In genomic region chr9:86410281-86410680, GRCh38 we compare ENCODE assay signal across 15 cellular contexts. TPM values are rescaled to one million over a fixed set of nuclear protein-coding genes. Genes with fewer than 3 reads are reported as not detected.
DNase-seq lines count a peak whose midpoint lies in the region; ATAC-seq, FAIRE-seq and TF ChIP-seq lines count a peak whose summit lies in the region.
"Had no signal": no experiment of that assay in that cellular context is flagged by ENCODE, and none has a peak within 500 bp of the region (broad histone marks: within the 10 kb centered on the region; RNA-seq: fewer than 3 reads in every experiment).

No MANE protein-coding gene starts in this region.

- H3K4me2 ChIP-seq in GM23338 (no peak overlapping the region), H1 (ENCODE audit: insufficient read depth in 1 of 2, low read depth in 2 of 2, low read length in 2 of 2) (no peak overlapping the region)

- H3K36me3 ChIP-seq in GM23338 (ENCODE audit: insufficient read depth) (no peaks in the 10 kb centered on the region), H1 (ENCODE audit: control insufficient read depth in 2 of 4, insufficient read depth in 4 of 4, low read length in 3 of 4) (no peaks in the 10 kb centered on the region; a peak in 1 of 8 replicates)
- H3K36me3 ChIP-seq: BE2C had no signal

- H3K79me2 ChIP-seq in GM23338 (replicated peaks; ENCODE audit: insufficient read depth) = no peaks in the 10 kb centered on the region
- no peaks in the 10 kb centered on the region for H3K79me2 ChIP-seq in H1 (ENCODE audit: control insufficient read depth in 1 of 2, insufficient read depth in 2 of 2, low read length in 2 of 2)

- no peaks in the 10 kb centered on the region for H3K79me1 ChIP-seq in H1 (ENCODE audit: low read depth, low read length)

- H2AFZ ChIP-seq in GM23338 = no peak overlapping the region
- H2AFZ ChIP-seq in H1 (ENCODE audit: low read length) = no peak overlapping the region

- H2BK12ac ChIP-seq in H1 (ENCODE audit: low read depth, low read length) = no peak overlapping the region

- H3F3A ChIP-seq in GM23338 (replicated peaks; ENCODE audit: low read depth) = no peaks in the 10 kb centered on the region

- DNase-seq in GM23338 (ENCODE audit: low spot score) (peak; percentile 58), NCI-H524 (lab: John Stamatoyannopoulos, UW) (peak; percentile 49 to 59), H1 (ENCODE audit: low read depth in 1 of 2, low spot score in 2 of 2) (peak; percentile 38 to 55), occipital lobe (lab: John Stamatoyannopoulos, UW) (peak; percentile 4), right cardiac atrium (no peak)
- no peak for DNase-seq in naive thymus-derived CD8-positive, alpha-beta T cell
- no peak for DNase-seq in activated CD8-positive, alpha-beta memory T cell treated with anti-CD3 and anti-CD28 coated beads, Interleukin-2, amount 50 U/mL, for 4 hours
- DNase-seq: ACHN; BE2C; CD8-positive, alpha-beta T cell; NCI-H1436; NCI-H2107; SIG-M5 had no signal

- no peak overlapping the region for H3K27ac ChIP-seq in GM23338 (ENCODE audit: low read depth)
- H3K27ac ChIP-seq in H1 (ENCODE audit: low read depth, low read length) = no peak overlapping the region
- no peak overlapping the region for H3K27ac ChIP-seq in right cardiac atrium (ENCODE audit: low read length)

- H3K4me1 Mint-ChIP-seq in GM23338 = peaks cover 20% of the 10 kb centered on the region
- H3K4me1 Mint-ChIP-seq in naive thymus-derived CD8-positive, alpha-beta T cell = no peaks in the 10 kb centered on the region

- intact Hi-C loops in right cardiac atrium (cut with DNase I) = loop anchor here in 1 of 4 donors (10.0 kb wide), 1 partner anchor 1085 kb away; the partner anchor contains the start of gene DAPK1

- no peak overlapping the region for H2BK20ac ChIP-seq in H1 (ENCODE audit: low read length)

- H3K56ac ChIP-seq in H1 (replicated peaks; ENCODE audit: insufficient read length, low read depth, low read length) = no peak overlapping the region

- H2BK120ac ChIP-seq in H1 (replicated peaks; ENCODE audit: low read depth, low read length) = no peak overlapping the region

- no peak for FAIRE-seq in H1 (lab: Jason Lieb, UNC)
- FAIRE-seq: D721Med, HTR-8/SVneo had no signal

- no peak overlapping the region for H3K4ac ChIP-seq in H1 (replicated peaks; ENCODE audit: insufficient read length, low read depth, low read length)

- CTCF ChIA-PET in H1 (lab: Charles Lee; ENCODE audit: partially characterized antibody) = interaction anchor here (0.6 kb wide), 1 partner anchor 859 kb away, joined by 4 read pairs; no protein-coding TSS in a partner anchor

- no peak overlapping the region for H3K18ac ChIP-seq in H1 (ENCODE audit: extremely low read depth, low read length)

- H3K14ac ChIP-seq in H1 (ENCODE audit: insufficient read length) = no peak overlapping the region

- H3K23ac ChIP-seq in H1 (ENCODE audit: insufficient read length) = no peak overlapping the region

- TF ChIP-seq EP300 in H1 (IDR thresholded peaks at IDR 0.05; ENCODE audit: borderline replicate concordance in 1 of 2, low read depth in 2 of 2, low read length in 2 of 2) = peak in 1 of 2 experiments; percentile 88; a peak in 1 of 3 replicates

- H4K20me1 ChIP-seq in GM23338 (replicated peaks; ENCODE audit: insufficient read depth) (no peaks in the 10 kb centered on the region), H1 (replicated peaks in 1 of 2; ENCODE audit: control insufficient read depth in 1 of 2, insufficient read depth in 2 of 2, low read length in 2 of 2) (peaks cover 0 to 2% of the 10 kb centered on the region in 2 experiments)

- no peaks in the 10 kb centered on the region for H3K23me2 ChIP-seq in H1 (ENCODE audit: low read depth, low read length)

- TF ChIP-seq POLR2A in H1 (IDR thresholded peaks at IDR 0.05; ENCODE audit: control extremely low read depth in 1 of 2, low read depth in 2 of 2, low read length in 2 of 2) = no peak

- WGBS in H1 (ENCODE audit: extremely low coverage in 1 of 2, insufficient coverage in 1 of 2, insufficient read length in 1 of 2, insufficient replicate concordance in 2 of 2, low coverage in 1 of 2, low lambda C conversion rate in 2 of 2, missing lambda C conversion rate in 1 of 2), 2 experiments = 32% methylated on average over 5 of the region's 5 CpGs; no CpG with 5 or more reads in 1 of the 2 experiments
- WGBS in right cardiac atrium = 78% methylated on average over 5 of the region's 5 CpGs

- H3K27ac Mint-ChIP-seq in GM23338 = no peak overlapping the region
- no peak overlapping the region for H3K27ac Mint-ChIP-seq in naive thymus-derived CD8-positive, alpha-beta T cell
- H3K27ac Mint-ChIP-seq: CD8-positive, alpha-beta T cell had no signal

- H3K9ac ChIP-seq in H1 (replicated peaks in 1 of 4; ENCODE audit: extremely low read depth in 1 of 4, low read depth in 3 of 4, low read length in 3 of 4) = no peak overlapping the region

- peaks cover 72% of the 10 kb centered on the region for H3K27me3 Mint-ChIP-seq in GM23338 (ENCODE audit: insufficient read depth, low read depth, poor library complexity)
- peaks cover 0 to 14% (median 3%) of the 10 kb centered on the region in 5 donors for H3K27me3 Mint-ChIP-seq in naive thymus-derived CD8-positive, alpha-beta T cell

- H2BK5ac ChIP-seq in H1 (ENCODE audit: low read depth, low read length) = no peak overlapping the region

- no peak overlapping the region for H4K8ac ChIP-seq in H1 (ENCODE audit: extremely low read depth, insufficient read depth, low read length)

- H3K36me3 Mint-ChIP-seq in GM23338 (ENCODE audit: low read depth) = peaks cover 10% of the 10 kb centered on the region; the same call in 2 of the 3 replicates
- H3K36me3 Mint-ChIP-seq in naive thymus-derived CD8-positive, alpha-beta T cell = peaks cover 0 to 5% (median 0%) of the 10 kb centered on the region in 3 donors
- H3K36me3 Mint-ChIP-seq: CD8-positive, alpha-beta T cell had no signal

- TF ChIP-seq RAD21 in H1 (IDR thresholded peaks at IDR 0.05 in 1 of 2, conservative IDR thresholded peaks at IDR 0.05 in 1 of 2; ENCODE audit: low read depth in 2 of 2, low read length in 2 of 2) = no peak

- POLR2A ChIA-PET in H1 (lab: Charles Lee; ENCODE audit: partially characterized antibody) = interaction anchor here (0.6 to 1.4 kb wide), 2 partner anchors 57 to 123 kb away, joined by 3 read pairs; no protein-coding TSS in a partner anchor
- POLR2A ChIA-PET in naive thymus-derived CD8-positive, alpha-beta T cell (lab: Charles Lee) = no interaction called here

- no peaks in the 10 kb centered on the region for H3K9me2 ChIP-seq in GM23338 (ENCODE audit: insufficient read depth)

- H3K4me1 ChIP-seq in GM23338 (ENCODE audit: insufficient read depth) (peaks cover 8% of the 10 kb centered on the region), H1 (replicated peaks in 1 of 4; ENCODE audit: control insufficient read depth in 3 of 4, insufficient read depth in 4 of 4, low read length in 3 of 4) (peaks cover 0 to 5% (median 0%) of the 10 kb centered on the region in 4 experiments; a peak in 2 of 7 replicates), right cardiac atrium (ENCODE audit: control insufficient read depth, insufficient read depth, low read length) (peaks cover 2% of the 10 kb centered on the region)
- H3K4me1 ChIP-seq: BE2C had no signal

- H3K9me3 Mint-ChIP-seq in GM23338 = peaks cover 11% of the 10 kb centered on the region; the same call in 2 of the 3 replicates
- no peaks in the 10 kb centered on the region for H3K9me3 Mint-ChIP-seq in naive thymus-derived CD8-positive, alpha-beta T cell
- H3K9me3 Mint-ChIP-seq: CD8-positive, alpha-beta T cell had no signal

- no peak overlapping the region for H4K5ac ChIP-seq in H1 (ENCODE audit: insufficient read length, low read depth, low read length)

- ATAC-seq in GM23338 (peak; percentile 82), right cardiac atrium (no peak)
- ATAC-seq in naive thymus-derived CD8-positive, alpha-beta T cell = no peak
- ATAC-seq: CD8-positive, alpha-beta T cell had no signal

- H3K4me3 Mint-ChIP-seq in GM23338 = no peak overlapping the region
- no peak overlapping the region for H3K4me3 Mint-ChIP-seq in naive thymus-derived CD8-positive, alpha-beta T cell
- H3K4me3 Mint-ChIP-seq: CD8-positive, alpha-beta T cell had no signal

- no peak overlapping the region for H2BK15ac ChIP-seq in H1 (ENCODE audit: low read length)

- no peak overlapping the region for H2AK5ac ChIP-seq in H1 (ENCODE audit: low read depth, low read length)

- H3K27me3 ChIP-seq in GM23338 (ENCODE audit: insufficient read depth) (peaks cover 74% of the 10 kb centered on the region), H1 (replicated peaks in 1 of 4; ENCODE audit: control insufficient read depth in 3 of 4, extremely low read depth in 1 of 4, insufficient read depth in 3 of 4, low read length in 3 of 4) (peaks cover 35 to 66% (median 56%) of the 10 kb centered on the region in 4 experiments), right cardiac atrium (ENCODE audit: control insufficient read depth, insufficient read depth) (no peaks in the 10 kb centered on the region)

- no peak overlapping the region for H4K91ac ChIP-seq in H1 (replicated peaks; ENCODE audit: insufficient read length, low read length)

- H3K9me3 ChIP-seq in H1 (ENCODE audit: insufficient read depth in 2 of 2, low read depth in 1 of 2, low read length in 1 of 2) (peaks cover 6 to 9% of the 10 kb centered on the region in 2 experiments; a peak in 3 of 4 replicates), right cardiac atrium (ENCODE audit: control insufficient read depth, low read length) (no peaks in the 10 kb centered on the region)
- H3K9me3 ChIP-seq: BE2C had no signal

- no peak overlapping the region for H3K4me3 ChIP-seq in GM23338
- H3K4me3 ChIP-seq in H1 (ENCODE audit: extremely low read depth in 1 of 4, insufficient read depth in 2 of 4, low read depth in 3 of 4, low read length in 4 of 4) = no peak overlapping the region
- H3K4me3 ChIP-seq in right cardiac atrium (ENCODE audit: low read length) = no peak overlapping the region

- TF ChIP-seq CTCF in GM23338 (conservative IDR thresholded peaks at IDR 0.05; ENCODE audit: low read depth in 2 of 2) (no peak), H1 (IDR thresholded peaks at IDR 0.05; ENCODE audit: control extremely low read depth in 1 of 3, insufficient read depth in 1 of 3, low read depth in 1 of 3, low read length in 3 of 3) (no peak)

RNA-seq across cellular contexts. Expression of gene TUT7, which starts 56.1 kb away (rescaled TPM):
- 23.8 and 28.4 TPM in 2 replicates for total RNA-seq in GM23338 (2014; rRNA removed; shearing (Covaris generic))
- polyA plus RNA-seq in GM23338 (2016; fragmentation: Nextera tagmentation; extraction: Ambion mirVana) = 15.0 and 21.4 TPM in 2 replicates
- total RNA-seq in H1 (2021; fragmentation: NEBNext Ultra II Directional; extraction: Animal tissue kit (Norgen Biotek cat#: 25700)) = 19.3 and 21.5 TPM in 2 replicates
- polyA plus RNA-seq in H1 (2011; rRNA removed) = 2.9 and 4.8 TPM in 2 replicates
- 7.8 TPM for polyA plus RNA-seq in H1 (2011; cell fraction: cytosol; rRNA removed)
- 5.1 TPM for polyA plus RNA-seq in H1 (2011; cell fraction: nucleus; rRNA removed)
- polyA plus RNA-seq in H1 (2012, experiment 1 of 2) = 8.0 to 24.8 TPM (median 11.8 TPM) in 4 replicates
- polyA plus RNA-seq in H1 (2012, experiment 2 of 2) = 0.56 TPM
- 13.8 TPM for polyA plus RNA-seq in H1 (2013, experiment 1 of 2)
- 13.6 TPM for polyA plus RNA-seq in H1 (2013, experiment 2 of 2)
- 15.1 and 34.6 TPM in 2 replicates for polyA minus RNA-seq in H1 (2011; rRNA and poly(A)+ RNA removed)
- polyA minus RNA-seq in H1 (2011; cell fraction: cytosol; rRNA and poly(A)+ RNA removed) = 14.1 TPM
- 48.5 TPM for polyA minus RNA-seq in H1 (2011; cell fraction: nucleus; rRNA and poly(A)+ RNA removed)
- total RNA-seq in occipital lobe = 34.0 TPM
- 10 to 100 TPM; 48.8 to 50.5 TPM for total RNA-seq in naive thymus-derived CD8-positive, alpha-beta T cell
- polyA plus RNA-seq in naive thymus-derived CD8-positive, alpha-beta T cell = 10 to 100 TPM in 2 of 3 donors, 1 to 10 TPM in 1; 9.6 to 16.9 (median 14.3) TPM
- 10 to 100 TPM; 11.8 to 17.0 (median 14.9) TPM for total RNA-seq in right cardiac atrium
- polyA plus RNA-seq in right cardiac atrium = 8.4 TPM

Comparison
In these comparisons a context has a peak if more than half of its experiments do, and no peak if none do; other contexts are left out.
1. DNase-seq: peak in GM23338 (single experiment), NCI-H524 (2 of 2), H1 (2 of 2) and occipital lobe (single experiment); none in naive thymus-derived CD8-positive, alpha-beta T cell (0 of 10), right cardiac atrium (0 of 3) and activated CD8-positive, alpha-beta memory T cell treated with anti-CD3 and anti-CD28 coated beads, Interleukin-2, amount 50 U/mL, for 4 hours (single experiment).